In the genomic region with DNA sequence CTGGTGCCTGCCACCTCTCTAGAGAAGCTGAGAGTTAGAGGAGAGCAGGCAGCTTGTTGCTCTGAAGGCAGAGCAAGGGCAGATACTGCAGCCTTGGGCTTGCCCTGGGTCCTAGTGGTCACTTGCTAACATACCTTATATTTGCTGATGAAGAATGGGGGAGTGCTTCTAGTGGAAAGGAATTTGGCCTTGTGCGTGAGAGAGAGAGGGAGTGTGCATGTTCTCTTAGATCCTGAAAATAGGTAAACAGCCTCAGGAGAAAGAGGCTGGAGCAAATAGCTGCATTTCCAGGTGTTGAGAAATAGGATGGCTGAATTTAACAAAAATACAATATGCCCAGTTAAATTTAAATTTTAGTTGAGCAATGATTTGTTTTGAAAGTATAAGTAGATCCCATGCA, we compare ENCODE assay signal across 1 cellular context.
TF ChIP-seq lines count a peak whose summit lies in the region.

No MANE protein-coding gene starts in this region.

TF ChIP-seq in HepG2, 621 proteins besides CTCF, POLR2A, EP300 and RAD21 (continued from another document and continues in another):
- TF ChIP-seq, protein P1, sequence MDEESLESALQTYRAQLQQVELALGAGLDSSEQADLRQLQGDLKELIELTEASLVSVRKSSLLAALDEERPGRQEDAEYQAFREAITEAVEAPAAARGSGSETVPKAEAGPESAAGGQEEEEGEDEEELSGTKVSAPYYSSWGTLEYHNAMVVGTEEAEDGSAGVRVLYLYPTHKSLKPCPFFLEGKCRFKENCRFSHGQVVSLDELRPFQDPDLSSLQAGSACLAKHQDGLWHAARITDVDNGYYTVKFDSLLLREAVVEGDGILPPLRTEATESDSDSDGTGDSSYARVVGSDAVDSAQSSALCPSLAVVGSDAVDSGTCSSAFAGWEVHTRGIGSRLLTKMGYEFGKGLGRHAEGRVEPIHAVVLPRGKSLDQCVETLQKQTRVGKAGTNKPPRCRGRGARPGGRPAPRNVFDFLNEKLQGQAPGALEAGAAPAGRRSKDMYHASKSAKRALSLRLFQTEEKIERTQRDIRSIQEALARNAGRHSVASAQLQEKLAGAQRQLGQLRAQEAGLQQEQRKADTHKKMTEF (CRISPR knock-in tag; IDR thresholded peaks at IDR 0.05): peak; percentile 82
- TF ChIP-seq NFATC3 (CRISPR knock-in tag; IDR thresholded peaks at IDR 0.05): no peak
- TF ChIP-seq ZNF335 (CRISPR knock-in tag; IDR thresholded peaks at IDR 0.05): peak; percentile 23; the same call in 1 of the 2 replicates
- no peak for TF ChIP-seq RAD51 (IDR thresholded peaks at IDR 0.05; ENCODE audit: borderline replicate concordance)
- TF ChIP-seq RXRB (CRISPR knock-in tag; IDR thresholded peaks at IDR 0.05; ENCODE audit: borderline replicate concordance): peak; percentile 89
- TF ChIP-seq BCL6 (CRISPR knock-in tag; IDR thresholded peaks at IDR 0.05): peak; percentile 92
- TF ChIP-seq ZBTB7A (CRISPR knock-in tag; IDR thresholded peaks at IDR 0.05): peak; percentile 21; the same call in 1 of the 2 replicates
- no peak for TF ChIP-seq ZKSCAN5 (CRISPR knock-in tag; IDR thresholded peaks at IDR 0.05)
- no peak for TF ChIP-seq TGIF2 (CRISPR knock-in tag; IDR thresholded peaks at IDR 0.05)
- TF ChIP-seq MEF2D (CRISPR knock-in tag; IDR thresholded peaks at IDR 0.05): peak; percentile 58
- TF ChIP-seq ZNF33B (CRISPR knock-in tag; IDR thresholded peaks at IDR 0.05): no peak
- no peak for TF ChIP-seq ZBTB38 (CRISPR knock-in tag; IDR thresholded peaks at IDR 0.05)
- peak; percentile 38; the same call in 1 of the 2 replicates for TF ChIP-seq TBX3 (IDR thresholded peaks at IDR 0.05; ENCODE audit: borderline replicate concordance)
- TF ChIP-seq, protein P2, sequence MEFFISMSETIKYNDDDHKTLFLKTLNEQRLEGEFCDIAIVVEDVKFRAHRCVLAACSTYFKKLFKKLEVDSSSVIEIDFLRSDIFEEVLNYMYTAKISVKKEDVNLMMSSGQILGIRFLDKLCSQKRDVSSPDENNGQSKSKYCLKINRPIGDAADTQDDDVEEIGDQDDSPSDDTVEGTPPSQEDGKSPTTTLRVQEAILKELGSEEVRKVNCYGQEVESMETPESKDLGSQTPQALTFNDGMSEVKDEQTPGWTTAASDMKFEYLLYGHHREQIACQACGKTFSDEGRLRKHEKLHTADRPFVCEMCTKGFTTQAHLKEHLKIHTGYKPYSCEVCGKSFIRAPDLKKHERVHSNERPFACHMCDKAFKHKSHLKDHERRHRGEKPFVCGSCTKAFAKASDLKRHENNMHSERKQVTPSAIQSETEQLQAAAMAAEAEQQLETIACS (CRISPR knock-in tag; IDR thresholded peaks at IDR 0.05): no peak
- TF ChIP-seq KMT2A (CRISPR knock-in tag; IDR thresholded peaks at IDR 0.05): peak; percentile 65; the same call in 1 of the 2 replicates
- TF ChIP-seq HDAC1 (CRISPR knock-in tag; IDR thresholded peaks at IDR 0.05): peak; percentile 70
- no peak for TF ChIP-seq ZNF891 (CRISPR knock-in tag; IDR thresholded peaks at IDR 0.05)
- TF ChIP-seq, protein P3, sequence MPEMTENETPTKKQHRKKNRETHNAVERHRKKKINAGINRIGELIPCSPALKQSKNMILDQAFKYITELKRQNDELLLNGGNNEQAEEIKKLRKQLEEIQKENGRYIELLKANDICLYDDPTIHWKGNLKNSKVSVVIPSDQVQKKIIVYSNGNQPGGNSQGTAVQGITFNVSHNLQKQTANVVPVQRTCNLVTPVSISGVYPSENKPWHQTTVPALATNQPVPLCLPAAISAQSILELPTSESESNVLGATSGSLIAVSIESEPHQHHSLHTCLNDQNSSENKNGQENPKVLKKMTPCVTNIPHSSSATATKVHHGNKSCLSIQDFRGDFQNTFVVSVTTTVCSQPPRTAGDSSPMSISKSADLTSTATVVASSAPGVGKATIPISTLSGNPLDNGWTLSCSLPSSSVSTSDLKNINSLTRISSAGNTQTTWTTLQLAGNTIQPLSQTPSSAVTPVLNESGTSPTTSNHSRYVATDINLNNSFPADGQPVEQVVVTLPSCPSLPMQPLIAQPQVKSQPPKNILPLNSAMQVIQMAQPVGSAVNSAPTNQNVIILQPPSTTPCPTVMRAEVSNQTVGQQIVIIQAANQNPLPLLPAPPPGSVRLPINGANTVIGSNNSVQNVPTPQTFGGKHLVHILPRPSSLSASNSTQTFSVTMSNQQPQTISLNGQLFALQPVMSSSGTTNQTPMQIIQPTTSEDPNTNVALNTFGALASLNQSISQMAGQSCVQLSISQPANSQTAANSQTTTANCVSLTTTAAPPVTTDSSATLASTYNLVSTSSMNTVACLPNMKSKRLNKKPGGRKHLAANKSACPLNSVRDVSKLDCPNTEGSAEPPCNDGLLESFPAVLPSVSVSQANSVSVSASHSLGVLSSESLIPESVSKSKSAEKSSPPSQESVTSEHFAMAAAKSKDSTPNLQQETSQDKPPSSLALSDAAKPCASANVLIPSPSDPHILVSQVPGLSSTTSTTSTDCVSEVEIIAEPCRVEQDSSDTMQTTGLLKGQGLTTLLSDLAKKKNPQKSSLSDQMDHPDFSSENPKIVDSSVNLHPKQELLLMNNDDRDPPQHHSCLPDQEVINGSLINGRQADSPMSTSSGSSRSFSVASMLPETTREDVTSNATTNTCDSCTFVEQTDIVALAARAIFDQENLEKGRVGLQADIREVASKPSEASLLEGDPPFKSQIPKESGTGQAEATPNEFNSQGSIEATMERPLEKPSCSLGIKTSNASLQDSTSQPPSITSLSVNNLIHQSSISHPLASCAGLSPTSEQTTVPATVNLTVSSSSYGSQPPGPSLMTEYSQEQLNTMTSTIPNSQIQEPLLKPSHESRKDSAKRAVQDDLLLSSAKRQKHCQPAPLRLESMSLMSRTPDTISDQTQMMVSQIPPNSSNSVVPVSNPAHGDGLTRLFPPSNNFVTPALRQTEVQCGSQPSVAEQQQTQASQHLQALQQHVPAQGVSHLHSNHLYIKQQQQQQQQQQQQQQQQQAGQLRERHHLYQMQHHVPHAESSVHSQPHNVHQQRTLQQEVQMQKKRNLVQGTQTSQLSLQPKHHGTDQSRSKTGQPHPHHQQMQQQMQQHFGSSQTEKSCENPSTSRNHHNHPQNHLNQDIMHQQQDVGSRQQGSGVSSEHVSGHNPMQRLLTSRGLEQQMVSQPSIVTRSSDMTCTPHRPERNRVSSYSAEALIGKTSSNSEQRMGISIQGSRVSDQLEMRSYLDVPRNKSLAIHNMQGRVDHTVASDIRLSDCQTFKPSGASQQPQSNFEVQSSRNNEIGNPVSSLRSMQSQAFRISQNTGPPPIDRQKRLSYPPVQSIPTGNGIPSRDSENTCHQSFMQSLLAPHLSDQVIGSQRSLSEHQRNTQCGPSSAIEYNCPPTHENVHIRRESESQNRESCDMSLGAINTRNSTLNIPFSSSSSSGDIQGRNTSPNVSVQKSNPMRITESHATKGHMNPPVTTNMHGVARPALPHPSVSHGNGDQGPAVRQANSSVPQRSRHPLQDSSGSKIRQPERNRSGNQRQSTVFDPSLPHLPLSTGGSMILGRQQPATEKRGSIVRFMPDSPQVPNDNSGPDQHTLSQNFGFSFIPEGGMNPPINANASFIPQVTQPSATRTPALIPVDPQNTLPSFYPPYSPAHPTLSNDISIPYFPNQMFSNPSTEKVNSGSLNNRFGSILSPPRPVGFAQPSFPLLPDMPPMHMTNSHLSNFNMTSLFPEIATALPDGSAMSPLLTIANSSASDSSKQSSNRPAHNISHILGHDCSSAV (CRISPR knock-in tag; IDR thresholded peaks at IDR 0.05; ENCODE audit: borderline replicate concordance): no peak
- no peak for TF ChIP-seq SNAI1 (CRISPR knock-in tag; IDR thresholded peaks at IDR 0.05; ENCODE audit: borderline replicate concordance)
- TF ChIP-seq, protein P4, sequence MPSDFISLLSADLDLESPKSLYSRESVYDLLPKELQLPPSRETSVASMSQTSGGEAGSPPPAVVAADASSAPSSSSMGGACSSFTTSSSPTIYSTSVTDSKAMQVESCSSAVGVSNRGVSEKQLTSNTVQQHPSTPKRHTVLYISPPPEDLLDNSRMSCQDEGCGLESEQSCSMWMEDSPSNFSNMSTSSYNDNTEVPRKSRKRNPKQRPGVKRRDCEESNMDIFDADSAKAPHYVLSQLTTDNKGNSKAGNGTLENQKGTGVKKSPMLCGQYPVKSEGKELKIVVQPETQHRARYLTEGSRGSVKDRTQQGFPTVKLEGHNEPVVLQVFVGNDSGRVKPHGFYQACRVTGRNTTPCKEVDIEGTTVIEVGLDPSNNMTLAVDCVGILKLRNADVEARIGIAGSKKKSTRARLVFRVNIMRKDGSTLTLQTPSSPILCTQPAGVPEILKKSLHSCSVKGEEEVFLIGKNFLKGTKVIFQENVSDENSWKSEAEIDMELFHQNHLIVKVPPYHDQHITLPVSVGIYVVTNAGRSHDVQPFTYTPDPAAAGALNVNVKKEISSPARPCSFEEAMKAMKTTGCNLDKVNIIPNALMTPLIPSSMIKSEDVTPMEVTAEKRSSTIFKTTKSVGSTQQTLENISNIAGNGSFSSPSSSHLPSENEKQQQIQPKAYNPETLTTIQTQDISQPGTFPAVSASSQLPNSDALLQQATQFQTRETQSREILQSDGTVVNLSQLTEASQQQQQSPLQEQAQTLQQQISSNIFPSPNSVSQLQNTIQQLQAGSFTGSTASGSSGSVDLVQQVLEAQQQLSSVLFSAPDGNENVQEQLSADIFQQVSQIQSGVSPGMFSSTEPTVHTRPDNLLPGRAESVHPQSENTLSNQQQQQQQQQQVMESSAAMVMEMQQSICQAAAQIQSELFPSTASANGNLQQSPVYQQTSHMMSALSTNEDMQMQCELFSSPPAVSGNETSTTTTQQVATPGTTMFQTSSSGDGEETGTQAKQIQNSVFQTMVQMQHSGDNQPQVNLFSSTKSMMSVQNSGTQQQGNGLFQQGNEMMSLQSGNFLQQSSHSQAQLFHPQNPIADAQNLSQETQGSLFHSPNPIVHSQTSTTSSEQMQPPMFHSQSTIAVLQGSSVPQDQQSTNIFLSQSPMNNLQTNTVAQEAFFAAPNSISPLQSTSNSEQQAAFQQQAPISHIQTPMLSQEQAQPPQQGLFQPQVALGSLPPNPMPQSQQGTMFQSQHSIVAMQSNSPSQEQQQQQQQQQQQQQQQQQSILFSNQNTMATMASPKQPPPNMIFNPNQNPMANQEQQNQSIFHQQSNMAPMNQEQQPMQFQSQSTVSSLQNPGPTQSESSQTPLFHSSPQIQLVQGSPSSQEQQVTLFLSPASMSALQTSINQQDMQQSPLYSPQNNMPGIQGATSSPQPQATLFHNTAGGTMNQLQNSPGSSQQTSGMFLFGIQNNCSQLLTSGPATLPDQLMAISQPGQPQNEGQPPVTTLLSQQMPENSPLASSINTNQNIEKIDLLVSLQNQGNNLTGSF (CRISPR knock-in tag; IDR thresholded peaks at IDR 0.05): no peak
- TF ChIP-seq ZNF510 (CRISPR knock-in tag; IDR thresholded peaks at IDR 0.05; ENCODE audit: low read depth): no peak
- TF ChIP-seq FLYWCH1 (CRISPR knock-in tag; IDR thresholded peaks at IDR 0.05): no peak
- TF ChIP-seq STAT5B (CRISPR knock-in tag; IDR thresholded peaks at IDR 0.05): no peak
- TF ChIP-seq, protein P5, sequence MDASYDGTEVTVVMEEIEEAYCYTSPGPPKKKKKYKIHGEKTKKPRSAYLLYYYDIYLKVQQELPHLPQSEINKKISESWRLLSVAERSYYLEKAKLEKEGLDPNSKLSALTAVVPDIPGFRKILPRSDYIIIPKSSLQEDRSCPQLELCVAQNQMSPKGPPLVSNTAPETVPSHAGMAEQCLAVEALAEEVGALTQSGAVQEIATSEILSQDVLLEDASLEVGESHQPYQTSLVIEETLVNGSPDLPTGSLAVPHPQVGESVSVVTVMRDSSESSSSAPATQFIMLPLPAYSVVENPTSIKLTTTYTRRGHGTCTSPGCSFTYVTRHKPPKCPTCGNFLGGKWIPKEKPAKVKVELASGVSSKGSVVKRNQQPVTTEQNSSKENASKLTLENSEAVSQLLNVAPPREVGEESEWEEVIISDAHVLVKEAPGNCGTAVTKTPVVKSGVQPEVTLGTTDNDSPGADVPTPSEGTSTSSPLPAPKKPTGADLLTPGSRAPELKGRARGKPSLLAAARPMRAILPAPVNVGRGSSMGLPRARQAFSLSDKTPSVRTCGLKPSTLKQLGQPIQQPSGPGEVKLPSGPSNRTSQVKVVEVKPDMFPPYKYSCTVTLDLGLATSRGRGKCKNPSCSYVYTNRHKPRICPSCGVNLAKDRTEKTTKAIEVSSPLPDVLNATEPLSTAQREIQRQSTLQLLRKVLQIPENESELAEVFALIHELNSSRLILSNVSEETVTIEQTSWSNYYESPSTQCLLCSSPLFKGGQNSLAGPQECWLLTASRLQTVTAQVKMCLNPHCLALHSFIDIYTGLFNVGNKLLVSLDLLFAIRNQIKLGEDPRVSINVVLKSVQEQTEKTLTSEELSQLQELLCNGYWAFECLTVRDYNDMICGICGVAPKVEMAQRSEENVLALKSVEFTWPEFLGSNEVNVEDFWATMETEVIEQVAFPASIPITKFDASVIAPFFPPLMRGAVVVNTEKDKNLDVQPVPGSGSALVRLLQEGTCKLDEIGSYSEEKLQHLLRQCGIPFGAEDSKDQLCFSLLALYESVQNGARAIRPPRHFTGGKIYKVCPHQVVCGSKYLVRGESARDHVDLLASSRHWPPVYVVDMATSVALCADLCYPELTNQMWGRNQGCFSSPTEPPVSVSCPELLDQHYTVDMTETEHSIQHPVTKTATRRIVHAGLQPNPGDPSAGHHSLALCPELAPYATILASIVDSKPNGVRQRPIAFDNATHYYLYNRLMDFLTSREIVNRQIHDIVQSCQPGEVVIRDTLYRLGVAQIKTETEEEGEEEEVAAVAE (CRISPR knock-in tag; IDR thresholded peaks at IDR 0.05; ENCODE audit: borderline replicate concordance): peak; percentile 75; the same call in 1 of the 2 replicates
- 0 out of 2 replicates have a peak, but pooled peaks have one; percentile 15 for TF ChIP-seq NFE2L2 (IDR thresholded peaks at IDR 0.05; ENCODE audit: low read length)
- TF ChIP-seq HOXA5 (CRISPR knock-in tag; IDR thresholded peaks at IDR 0.05): no peak
- TF ChIP-seq ZFP36 (IDR thresholded peaks at IDR 0.05; ENCODE audit: borderline replicate concordance, low read depth, low read length, partially characterized antibody): no peak
- TF ChIP-seq GATA4 (IDR thresholded peaks at IDR 0.05; ENCODE audit: borderline replicate concordance, low read depth): peak; percentile 72; the same call in 1 of the 2 replicates
- TF ChIP-seq ZNF773 (CRISPR knock-in tag; IDR thresholded peaks at IDR 0.05; ENCODE audit: borderline replicate concordance): no peak
